ENCODE assay signal across 8 cellular contexts in genomic region chr1:200669314-200670214, GRCh38. TPM values are rescaled to one million over a fixed set of nuclear protein-coding genes. Genes with fewer than 3 reads are reported as not detected.
A peak's percentile ranks its signal among the peaks of the same experiment; 100 is the strongest.
DNase-seq lines count a peak whose midpoint lies in the region; ATAC-seq and TF ChIP-seq lines count a peak whose summit lies in the region.

Gene DDX59 (minus strand): TSS chr1:200669907. CDS start chr1:200666740, 3,167 bp downstream.

- H3K27ac ChIP-seq in esophagus (ENCODE audit: low read depth in 2 of 2, low read length in 1 of 2) (peak within 1 kb of the TSS; percentile 100), muscle layer of colon (ENCODE audit: low read depth, low read length) (peak within 1 kb of the TSS; percentile 97)

- H3K4me1 ChIP-seq in esophagus (ENCODE audit: control insufficient read depth in 2 of 2, insufficient read depth in 2 of 2, low read length in 1 of 2) = no peaks in the 10 kb centered on the region
- H3K4me1 ChIP-seq in muscle layer of colon (ENCODE audit: insufficient read depth, low read length) = peaks cover 22% of the 10 kb centered on the region

- H3K9ac ChIP-seq in muscle layer of colon (ENCODE audit: low read length) = peak within 1 kb of the TSS; percentile 65

- WGBS in esophagus, 2 donors = 0 to 1% methylated on average over 70 to 89 of the region's 89 CpGs

- H3K9me3 Mint-ChIP-seq in activated T-cell treated with anti-CD3 and anti-CD28 coated beads, Interleukin-2, amount 50 U/mL, for 24 hours = no peaks in the 10 kb centered on the region

- DNase-seq in DMS153 treated with DMSO at 0.1 percent for 48 hours (lab: John Stamatoyannopoulos, UW; ENCODE audit: unreplicated experiment) (peak; percentile 96), KBM-7 (peak; percentile 95)
- peak; percentile 95 for DNase-seq in activated T-cell treated with anti-CD3 and anti-CD28 coated beads, Interleukin-2, amount 50 U/mL, for 24 hours
- peak; percentile 80 for DNase-seq in stimulated activated CD8-positive, alpha-beta memory T cell treated with anti-CD3 and anti-CD28 coated beads, Interleukin-7, amount 100 ng/mL, for 24 hours (ENCODE audit: low read depth)

- H3K9me3 ChIP-seq in esophagus (ENCODE audit: control insufficient read depth in 2 of 2, insufficient read depth in 1 of 2, low read depth in 1 of 2, low read length in 1 of 2) = no peaks in the 10 kb centered on the region
- no peaks in the 10 kb centered on the region for H3K9me3 ChIP-seq in muscle layer of colon (ENCODE audit: low read length)

- H3K36me3 ChIP-seq in esophagus (ENCODE audit: control insufficient read depth in 2 of 2, insufficient read depth in 2 of 2, low read length in 1 of 2) (peaks cover 0 to 3% of the 10 kb centered on the region in 2 donors), muscle layer of colon (ENCODE audit: insufficient read depth, low read length) (peaks cover 5% of the 10 kb centered on the region)

- ATAC-seq in GM21717 (IDR thresholded peaks at IDR 0.05; ENCODE audit: unreplicated experiment) = peak; percentile 89

- no peaks in the 10 kb centered on the region for H3K27me3 Mint-ChIP-seq in activated T-cell treated with anti-CD3 and anti-CD28 coated beads, Interleukin-2, amount 50 U/mL, for 24 hours

- H3K27ac Mint-ChIP-seq in activated T-cell treated with anti-CD3 and anti-CD28 coated beads, Interleukin-2, amount 50 U/mL, for 24 hours = peak within 1 kb of the TSS; percentile 99

- in situ Hi-C loops in KBM-7 (cut with MboI; ENCODE audit: low pct_unique_long_range_greater_than_20kb, low sequenced_read_pairs) = no loop called here

- H3K4me3 ChIP-seq in esophagus (ENCODE audit: low read depth in 1 of 2, low read length in 2 of 2) = peak within 1 kb of the TSS; percentile 81 to 93
- H3K4me3 ChIP-seq in muscle layer of colon (ENCODE audit: low read depth in 1 of 2, low read length in 2 of 2) = peak within 1 kb of the TSS; percentile 55 to 76

- peak within 1 kb of the TSS; percentile 99 for H3K4me3 Mint-ChIP-seq in activated T-cell treated with anti-CD3 and anti-CD28 coated beads, Interleukin-2, amount 50 U/mL, for 24 hours

- H3K27me3 ChIP-seq in esophagus (ENCODE audit: control insufficient read depth in 1 of 2, insufficient read depth in 2 of 2, low read length in 2 of 2) = no peaks in the 10 kb centered on the region
- no peaks in the 10 kb centered on the region for H3K27me3 ChIP-seq in muscle layer of colon (ENCODE audit: control insufficient read depth in 1 of 2, insufficient read depth in 2 of 2, low read length in 2 of 2)

- peaks cover 47% of the 10 kb centered on the region for H3K4me1 Mint-ChIP-seq in activated T-cell treated with anti-CD3 and anti-CD28 coated beads, Interleukin-2, amount 50 U/mL, for 24 hours (ENCODE audit: low read depth)

- H3K36me3 Mint-ChIP-seq in activated T-cell treated with anti-CD3 and anti-CD28 coated beads, Interleukin-2, amount 50 U/mL, for 24 hours (ENCODE audit: low read depth) = peaks cover 25% of the 10 kb centered on the region

TF ChIP-seq in PFSK-1, 5 proteins besides CTCF, POLR2A, EP300 and RAD21:
- TF ChIP-seq TAF1 (IDR thresholded peaks at IDR 0.05; ENCODE audit: borderline replicate concordance, insufficient read depth, low read length) (peak; percentile 48; the same call in 1 of the 2 replicates), REST (IDR thresholded peaks at IDR 0.05; ENCODE audit: insufficient read depth in 1 of 2, low read depth in 2 of 2, low read length in 2 of 2) (0 out of 4 replicates have a peak, but pooled peaks of 1 of the 2 experiments have one; percentile 15), SIN3A (IDR thresholded peaks at IDR 0.05; ENCODE audit: borderline replicate concordance, insufficient read depth, low read length) (no peak), POLR2AphosphoS5 (IDR thresholded peaks at IDR 0.05; ENCODE audit: low read depth, low read length) (peak; percentile 70), FOXP2 (optimal IDR thresholded peaks at IDR 0.05; ENCODE audit: borderline replicate concordance, extremely low read depth, extremely low read length, insufficient read depth) (peak; percentile 68)

RNA-seq across cellular contexts. Expression of gene DDX59, which starts in this region (rescaled TPM):
- polyA plus RNA-seq in PFSK-1 (2012; ENCODE audit: insufficient read length, low read depth) = 8.6 TPM
- 10 to 100 TPM; 11.9 to 29.2 TPM for polyA plus RNA-seq in esophagus

Comparison
In these comparisons a context has a peak if more than half of its experiments do, and no peak if none do; other contexts are left out.
1. Peak in every context shown above with its lines: DNase-seq, ATAC-seq, H3K4me3 ChIP-seq and H3K27ac ChIP-seq.